In genomic region chr20:23669866-23670265, GRCh38 we compare ENCODE assay signal across 25 cellular contexts. TPM values are rescaled to one million over a fixed set of nuclear protein-coding genes. Genes with fewer than 3 reads are reported as not detected.
A peak's percentile ranks its signal among the peaks of the same experiment; 100 is the strongest.
DNase-seq lines count a peak whose midpoint lies in the region; FAIRE-seq and TF ChIP-seq lines count a peak whose summit lies in the region.
"Had no signal": no experiment of that assay in that cellular context is flagged by ENCODE, and none has a peak within 500 bp of the region (broad histone marks: within the 10 kb centered on the region; RNA-seq: fewer than 3 reads in every experiment).

No MANE protein-coding gene starts in this region.

- TF ChIP-seq CTCF in H9 (conservative IDR thresholded peaks at IDR 0.05) (no peak), H1 (IDR thresholded peaks at IDR 0.05; ENCODE audit: control extremely low read depth in 1 of 3, insufficient read depth in 1 of 3, low read depth in 1 of 3, low read length in 3 of 3) (no peak)

- H3K9ac ChIP-seq in H9 (ENCODE audit: extremely low read depth, insufficient read length, low read length) (no peak overlapping the region), H1 (replicated peaks in 1 of 4; ENCODE audit: extremely low read depth in 1 of 4, low read depth in 3 of 4, low read length in 3 of 4) (no peak overlapping the region), neuronal stem cell (ENCODE audit: low read depth, low read length, poor library complexity) (no peak overlapping the region)
- H3K9ac ChIP-seq: BLaER1 treated with 17β-estradiol and CSF1 and Interleukin-3, amounts not matched to agents 10 nM and 100 nM had no signal

- H3K79me1 ChIP-seq in H9 (ENCODE audit: insufficient read depth, low read depth, low read length, poor library complexity, severe bottlenecking) (no peaks in the 10 kb centered on the region), H1 (ENCODE audit: low read depth, low read length) (no peaks in the 10 kb centered on the region), neuronal stem cell (ENCODE audit: low read depth, low read length) (no peaks in the 10 kb centered on the region)

- no peak overlapping the region for H3K27ac ChIP-seq in H9 (ENCODE audit: insufficient read length, low read depth, low read length)
- H3K27ac ChIP-seq in H1 (ENCODE audit: low read depth, low read length), result no peak overlapping the region
- no peak overlapping the region for H3K27ac ChIP-seq in neuronal stem cell (replicated peaks; ENCODE audit: low read length)
- H3K27ac ChIP-seq: A549; BLaER1 treated with 17β-estradiol and CSF1 and Interleukin-3, amounts not matched to agents 10 nM and 100 nM had no signal

- H3K27me3 ChIP-seq in H9 (ENCODE audit: insufficient read depth, low read length) (no peaks in the 10 kb centered on the region), H1 (replicated peaks in 1 of 4; ENCODE audit: control insufficient read depth in 3 of 4, extremely low read depth in 1 of 4, insufficient read depth in 3 of 4, low read length in 3 of 4) (no peaks in the 10 kb centered on the region), neuronal stem cell (ENCODE audit: control insufficient read depth in 3 of 3, insufficient read depth in 3 of 3, low read depth in 1 of 3, low read length in 3 of 3) (peaks cover 0 to 5% (median 0%) of the 10 kb centered on the region in 3 experiments)
- H3K27me3 ChIP-seq: BE2C; BLaER1 treated with 17β-estradiol and CSF1 and Interleukin-3, amounts not matched to agents 10 nM and 100 nM had no signal

- H2AFZ ChIP-seq in H9 (ENCODE audit: low read length) (no peak overlapping the region), H1 (ENCODE audit: low read length) (no peak overlapping the region), neuronal stem cell (ENCODE audit: low read length) (no peak overlapping the region)
- H2AFZ ChIP-seq: GM23338 had no signal

- H3K14ac ChIP-seq in H9 (ENCODE audit: insufficient read depth, low read length), result no peak overlapping the region
- H3K14ac ChIP-seq in H1 (ENCODE audit: insufficient read length), result no peak overlapping the region
- peak overlapping the region; percentile 25 for H3K14ac ChIP-seq in neuronal stem cell (ENCODE audit: low read length)

- peaks cover 2% of the 10 kb centered on the region; the same call in 1 of the 2 replicates for H3K27me3 Mint-ChIP-seq in H9 (ENCODE audit: low read depth)
- H3K27me3 Mint-ChIP-seq: CD4-positive, alpha-beta T cell; CD8-positive, alpha-beta memory T cell had no signal

- no peaks in the 10 kb centered on the region for H3K4me1 Mint-ChIP-seq in H9
- H3K4me1 Mint-ChIP-seq: CD8-positive, alpha-beta memory T cell; GM23338 had no signal

- H3K9me3 Mint-ChIP-seq in H9, result no peaks in the 10 kb centered on the region
- H3K9me3 Mint-ChIP-seq: CD4-positive, alpha-beta T cell; CD8-positive, alpha-beta memory T cell; GM23338 had no signal

- no peak overlapping the region for H2BK20ac ChIP-seq in H9 (ENCODE audit: low read depth, low read length, poor library complexity, severe bottlenecking)
- no peak overlapping the region for H2BK20ac ChIP-seq in H1 (ENCODE audit: low read length)

- H3K23me2 ChIP-seq in H9 (ENCODE audit: insufficient read length, low read depth, low read length, poor library complexity, severe bottlenecking) (no peaks in the 10 kb centered on the region), H1 (ENCODE audit: low read depth, low read length) (peaks cover 9% of the 10 kb centered on the region; the same call in 1 of the 2 replicates)

- no peak overlapping the region for H3K18ac ChIP-seq in H9 (ENCODE audit: insufficient read length, low read depth, low read length)
- no peak overlapping the region for H3K18ac ChIP-seq in H1 (ENCODE audit: extremely low read depth, low read length)
- no peak overlapping the region for H3K18ac ChIP-seq in neuronal stem cell (ENCODE audit: low read length)

- no peaks in the 10 kb centered on the region for H3K36me3 Mint-ChIP-seq in H9 (ENCODE audit: insufficient read depth in 1 of 3, low read depth in 3 of 3)
- H3K36me3 Mint-ChIP-seq: CD14-positive monocyte; CD8-positive, alpha-beta memory T cell had no signal

- H3K79me2 ChIP-seq in H9 (ENCODE audit: insufficient read depth, low read length) (no peaks in the 10 kb centered on the region), H1 (ENCODE audit: control insufficient read depth in 1 of 2, insufficient read depth in 2 of 2, low read length in 2 of 2) (no peaks in the 10 kb centered on the region)

- no peaks in the 10 kb centered on the region for H3K4me1 ChIP-seq in H9 (ENCODE audit: insufficient read depth, low read length)
- no peaks in the 10 kb centered on the region for H3K4me1 ChIP-seq in H1 (replicated peaks in 1 of 4; ENCODE audit: control insufficient read depth in 3 of 4, insufficient read depth in 4 of 4, low read length in 3 of 4)
- H3K4me1 ChIP-seq in neuronal stem cell (ENCODE audit: control insufficient read depth in 2 of 2, insufficient read depth in 1 of 2, low read depth in 1 of 2, low read length in 2 of 2), result no peaks in the 10 kb centered on the region
- H3K4me1 ChIP-seq: A549, BE2C had no signal

- FAIRE-seq in H1 (lab: Jason Lieb, UNC), result no peak
- FAIRE-seq: A549, D721Med, GM12878, GM19239, H54 had no signal

- H3T11ph ChIP-seq in H9 (ENCODE audit: low read length), result no peak overlapping the region

- H3K9me3 ChIP-seq in H9 (ENCODE audit: control insufficient read depth, low read depth, low read length), result no peaks in the 10 kb centered on the region
- no peaks in the 10 kb centered on the region for H3K9me3 ChIP-seq in H1 (ENCODE audit: insufficient read depth in 2 of 2, low read depth in 1 of 2, low read length in 1 of 2)
- peaks cover 0 to 2% of the 10 kb centered on the region in 2 donors for H3K9me3 ChIP-seq in neuronal stem cell (replicated peaks in 1 of 2; ENCODE audit: control insufficient read depth in 2 of 2, insufficient read depth in 1 of 2, low read depth in 1 of 2, low read length in 2 of 2)
- H3K9me3 ChIP-seq: A549; BE2C; BLaER1 treated with 17β-estradiol and CSF1 and Interleukin-3, amounts not matched to agents 10 nM and 100 nM had no signal

- H4K91ac ChIP-seq in H9 (ENCODE audit: insufficient read length, low read depth, low read length), result no peak overlapping the region
- H4K91ac ChIP-seq in H1 (replicated peaks; ENCODE audit: insufficient read length, low read length), result no peak overlapping the region
- no peak overlapping the region for H4K91ac ChIP-seq in neuronal stem cell (ENCODE audit: low read depth, low read length, poor library complexity)

- H4K8ac ChIP-seq in H9 (replicated peaks; ENCODE audit: insufficient read length, low read depth, low read length) (peak overlapping the region; percentile 51), H1 (ENCODE audit: extremely low read depth, insufficient read depth, low read length) (no peak overlapping the region), neuronal stem cell (ENCODE audit: low read depth, low read length) (no peak overlapping the region)

- no peak overlapping the region for H2BK5ac ChIP-seq in H9 (ENCODE audit: insufficient read length, low read length)
- no peak overlapping the region for H2BK5ac ChIP-seq in H1 (ENCODE audit: low read depth, low read length)
- no peak overlapping the region for H2BK5ac ChIP-seq in neuronal stem cell (ENCODE audit: low read length)

- no peak overlapping the region for H3K27ac Mint-ChIP-seq in H9
- H3K27ac Mint-ChIP-seq: CD14-positive monocyte; CD4-positive, alpha-beta T cell; CD8-positive, alpha-beta memory T cell; GM23338 had no signal

- H3K4ac ChIP-seq in H9 (ENCODE audit: low read depth, low read length) (no peak overlapping the region), H1 (replicated peaks; ENCODE audit: insufficient read length, low read depth, low read length) (no peak overlapping the region), neuronal stem cell (ENCODE audit: low read length) (no peak overlapping the region)

- DNase-seq in H9 (no peak), H1 (ENCODE audit: low read depth in 1 of 2, low spot score in 2 of 2) (no peak), neuronal stem cell (ENCODE audit: low spot score) (no peak), NCI-H748 (lab: John Stamatoyannopoulos, UW; ENCODE audit: unreplicated experiment) (no peak), RPMI8226 (no peak), anterior cingulate cortex (lab: John Stamatoyannopoulos, UW) (no peak)
- DNase-seq: 8988T; ACHN; AML-193; BE2C; CD4-positive, alpha-beta T cell; CD8-positive, alpha-beta memory T cell; DMS 273 treated with DMSO at 0.1 percent for 48 hours; DMS79; EL; GDM1; HCEC 1CT had no signal

- no peak overlapping the region for H4K5ac ChIP-seq in H9 (ENCODE audit: insufficient read length, low read depth, low read length)
- no peak overlapping the region for H4K5ac ChIP-seq in H1 (ENCODE audit: insufficient read length, low read depth, low read length)

- TF ChIP-seq EP300 in H1 (IDR thresholded peaks at IDR 0.05; ENCODE audit: borderline replicate concordance in 1 of 2, low read depth in 2 of 2, low read length in 2 of 2), result no peak

- H2BK12ac ChIP-seq in H9 (ENCODE audit: insufficient read length, low read depth, low read length) (no peak overlapping the region), H1 (ENCODE audit: low read depth, low read length) (no peak overlapping the region), neuronal stem cell (ENCODE audit: low read length) (no peak overlapping the region)

- no peak for TF ChIP-seq RAD21 in H1 (IDR thresholded peaks at IDR 0.05 in 1 of 2, conservative IDR thresholded peaks at IDR 0.05 in 1 of 2; ENCODE audit: low read depth in 2 of 2, low read length in 2 of 2)

- CTCF ChIA-PET in H1 (lab: Charles Lee; ENCODE audit: partially characterized antibody), result interaction anchor here (1.0 kb wide), 1 partner anchor 14 kb away, joined by 4 read pairs; no protein-coding TSS in a partner anchor

- POLR2A ChIA-PET in H1 (lab: Charles Lee; ENCODE audit: partially characterized antibody), result no interaction called here

- TF ChIP-seq POLR2A in H1 (IDR thresholded peaks at IDR 0.05; ENCODE audit: control extremely low read depth in 1 of 2, low read depth in 2 of 2, low read length in 2 of 2), result no peak

- H2BK15ac ChIP-seq in H9 (ENCODE audit: low read depth, low read length) (no peak overlapping the region), H1 (ENCODE audit: low read length) (no peak overlapping the region), neuronal stem cell (ENCODE audit: low read length) (no peak overlapping the region)

- H4K20me1 ChIP-seq in H9 (ENCODE audit: control insufficient read depth, insufficient read depth, insufficient read length) (no peaks in the 10 kb centered on the region), H1 (replicated peaks in 1 of 2; ENCODE audit: control insufficient read depth in 1 of 2, insufficient read depth in 2 of 2, low read length in 2 of 2) (no peaks in the 10 kb centered on the region)
- H4K20me1 ChIP-seq: BLaER1 treated with 17β-estradiol and CSF1 and Interleukin-3, amounts not matched to agents 10 nM and 100 nM had no signal

- H3K4me3 Mint-ChIP-seq in H9, result no peak overlapping the region
- H3K4me3 Mint-ChIP-seq: CD14-positive monocyte; CD4-positive, alpha-beta T cell; CD8-positive, alpha-beta memory T cell; GM23338 had no signal

- no peak overlapping the region for H3K23ac ChIP-seq in H9 (ENCODE audit: insufficient read length, low read depth, low read length)
- no peak overlapping the region for H3K23ac ChIP-seq in H1 (ENCODE audit: insufficient read length)
- H3K23ac ChIP-seq in neuronal stem cell (ENCODE audit: low read depth, low read length, poor library complexity), result no peak overlapping the region

- H3K56ac ChIP-seq in H9 (ENCODE audit: insufficient read length, low read depth, low read length), result no peak overlapping the region
- H3K56ac ChIP-seq in H1 (replicated peaks; ENCODE audit: insufficient read length, low read depth, low read length), result no peak overlapping the region

- H2AK5ac ChIP-seq in H9 (ENCODE audit: insufficient read length, low read length) (no peak overlapping the region), H1 (ENCODE audit: low read depth, low read length) (peak overlapping the region; percentile 96), neuronal stem cell (ENCODE audit: low read depth, low read length) (no peak overlapping the region)

- no peaks in the 10 kb centered on the region for H3K36me3 ChIP-seq in H1 (ENCODE audit: control insufficient read depth in 2 of 4, insufficient read depth in 4 of 4, low read length in 3 of 4)
- no peaks in the 10 kb centered on the region for H3K36me3 ChIP-seq in neuronal stem cell (replicated peaks in 1 of 2; ENCODE audit: control insufficient read depth in 2 of 2, insufficient read depth in 2 of 2, low read length in 2 of 2)
- H3K36me3 ChIP-seq: BE2C; BLaER1 treated with 17β-estradiol and CSF1 and Interleukin-3, amounts not matched to agents 10 nM and 100 nM had no signal

- no peak overlapping the region for H3K4me3 ChIP-seq in H1 (ENCODE audit: extremely low read depth in 1 of 4, insufficient read depth in 2 of 4, low read depth in 3 of 4, low read length in 4 of 4)
- H3K4me3 ChIP-seq in neuronal stem cell (ENCODE audit: low read length in 2 of 2), result no peak overlapping the region
- H3K4me3 ChIP-seq: A549; BLaER1 treated with 17β-estradiol and CSF1 and Interleukin-3, amounts not matched to agents 10 nM and 100 nM; GM12878; GM23338 had no signal

- H3K4me2 ChIP-seq in H9 (ENCODE audit: insufficient read depth, insufficient read length, low read length) (no peak overlapping the region), H1 (ENCODE audit: insufficient read depth in 1 of 2, low read depth in 2 of 2, low read length in 2 of 2) (no peak overlapping the region), neuronal stem cell (ENCODE audit: insufficient read depth, low read length, poor library complexity, severe bottlenecking) (no peak overlapping the region)
- H3K4me2 ChIP-seq: A549; BLaER1 treated with 17β-estradiol and CSF1 and Interleukin-3, amounts not matched to agents 10 nM and 100 nM; GM23338 had no signal

- WGBS in H9 (ENCODE audit: extremely low coverage, insufficient read length, low lambda C conversion rate), result no CpG with 5 or more reads among the region's 7 CpGs
- 90% methylated on average over 7 of the region's 7 CpGs; no CpG with 5 or more reads in 1 of the 2 experiments for WGBS in H1 (ENCODE audit: extremely low coverage in 1 of 2, insufficient coverage in 1 of 2, insufficient read length in 1 of 2, insufficient replicate concordance in 2 of 2, low coverage in 1 of 2, low lambda C conversion rate in 2 of 2, missing lambda C conversion rate in 1 of 2), 2 experiments
- no CpG with 5 or more reads among the region's 7 CpGs for WGBS in neuronal stem cell (ENCODE audit: extremely low coverage in 2 of 2, insufficient read length in 2 of 2, insufficient replicate concordance in 1 of 2), 2 donors

- H2BK120ac ChIP-seq in H9 (ENCODE audit: low read depth, low read length, poor library complexity, severe bottlenecking), result no peak overlapping the region
- no peak overlapping the region for H2BK120ac ChIP-seq in H1 (replicated peaks; ENCODE audit: low read depth, low read length)
- no peak overlapping the region for H2BK120ac ChIP-seq in neuronal stem cell (ENCODE audit: low read depth, low read length)

RNA-seq across cellular contexts. Expression of gene CST4, which starts 19.0 kb away (rescaled TPM):
- total RNA-seq in H9 (2021), result not detected in 2 replicates
- total RNA-seq in H1 (2021; fragmentation: NEBNext Ultra II Directional; extraction: Animal tissue kit (Norgen Biotek cat#: 25700)), result not detected in 2 replicates
- not detected in 2 replicates for polyA plus RNA-seq in H1 (2011; rRNA removed)
- 0.12 TPM for polyA plus RNA-seq in H1 (2011; cell fraction: cytosol; rRNA removed)
- polyA plus RNA-seq in H1 (2011; cell fraction: nucleus; rRNA removed), result not detected
- 1.0 TPM in 1 of 4 replicates, not detected in the others for polyA plus RNA-seq in H1 (2012, experiment 1 of 2)
- polyA plus RNA-seq in H1 (2012, experiment 2 of 2), result 0.59 TPM
- not detected for polyA plus RNA-seq in H1 (2013, experiment 1 of 2)
- polyA plus RNA-seq in H1 (2013, experiment 2 of 2), result 0.18 TPM
- not detected in 2 replicates for polyA minus RNA-seq in H1 (2011; rRNA and poly(A)+ RNA removed)
- polyA minus RNA-seq in H1 (2011; cell fraction: cytosol; rRNA and poly(A)+ RNA removed), result not detected
- polyA minus RNA-seq in H1 (2011; cell fraction: nucleus; rRNA and poly(A)+ RNA removed), result not detected
- polyA plus RNA-seq in neuronal stem cell (2013, experiment 1 of 2), result not detected
- not detected for polyA plus RNA-seq in neuronal stem cell (2013, experiment 2 of 2)
- total RNA-seq: CD4-positive, alpha-beta T cell; CD8-positive, alpha-beta memory T cell; GM12878; GM23338 had no signal
- polyA plus RNA-seq: A549; CD14-positive monocyte; CD8-positive, alpha-beta memory T cell; GM12878; GM23338 had no signal

RNA-seq across cellular contexts. Expression of gene CST3, which starts 32.1 kb away (rescaled TPM):
- 77.2 and 81.9 TPM in 2 replicates for total RNA-seq in H9 (2021)
- total RNA-seq in H1 (2021; fragmentation: NEBNext Ultra II Directional; extraction: Animal tissue kit (Norgen Biotek cat#: 25700)), result 53.2 and 58.1 TPM in 2 replicates
- polyA plus RNA-seq in H1 (2011; rRNA removed), result 184 and 185 TPM in 2 replicates
- 84.3 TPM for polyA plus RNA-seq in H1 (2011; cell fraction: cytosol; rRNA removed)
- 66.5 TPM for polyA plus RNA-seq in H1 (2011; cell fraction: nucleus; rRNA removed)
- polyA plus RNA-seq in H1 (2012, experiment 1 of 2), result 61.6 to 108 TPM (median 99.6 TPM) in 4 replicates
- 128 TPM for polyA plus RNA-seq in H1 (2012, experiment 2 of 2)
- 68.4 TPM for polyA plus RNA-seq in H1 (2013, experiment 1 of 2)
- polyA plus RNA-seq in H1 (2013, experiment 2 of 2), result 77.9 TPM
- 35.0 and 38.7 TPM in 2 replicates for polyA minus RNA-seq in H1 (2011; rRNA and poly(A)+ RNA removed)
- polyA minus RNA-seq in H1 (2011; cell fraction: cytosol; rRNA and poly(A)+ RNA removed), result 54.3 TPM
- 21.1 TPM for polyA minus RNA-seq in H1 (2011; cell fraction: nucleus; rRNA and poly(A)+ RNA removed)
- polyA plus RNA-seq in neuronal stem cell (2013, experiment 1 of 2), result 110 TPM
- polyA plus RNA-seq in neuronal stem cell (2013, experiment 2 of 2), result 110 TPM
